ENCODE assay signal across 1 cellular context in the genomic region with DNA sequence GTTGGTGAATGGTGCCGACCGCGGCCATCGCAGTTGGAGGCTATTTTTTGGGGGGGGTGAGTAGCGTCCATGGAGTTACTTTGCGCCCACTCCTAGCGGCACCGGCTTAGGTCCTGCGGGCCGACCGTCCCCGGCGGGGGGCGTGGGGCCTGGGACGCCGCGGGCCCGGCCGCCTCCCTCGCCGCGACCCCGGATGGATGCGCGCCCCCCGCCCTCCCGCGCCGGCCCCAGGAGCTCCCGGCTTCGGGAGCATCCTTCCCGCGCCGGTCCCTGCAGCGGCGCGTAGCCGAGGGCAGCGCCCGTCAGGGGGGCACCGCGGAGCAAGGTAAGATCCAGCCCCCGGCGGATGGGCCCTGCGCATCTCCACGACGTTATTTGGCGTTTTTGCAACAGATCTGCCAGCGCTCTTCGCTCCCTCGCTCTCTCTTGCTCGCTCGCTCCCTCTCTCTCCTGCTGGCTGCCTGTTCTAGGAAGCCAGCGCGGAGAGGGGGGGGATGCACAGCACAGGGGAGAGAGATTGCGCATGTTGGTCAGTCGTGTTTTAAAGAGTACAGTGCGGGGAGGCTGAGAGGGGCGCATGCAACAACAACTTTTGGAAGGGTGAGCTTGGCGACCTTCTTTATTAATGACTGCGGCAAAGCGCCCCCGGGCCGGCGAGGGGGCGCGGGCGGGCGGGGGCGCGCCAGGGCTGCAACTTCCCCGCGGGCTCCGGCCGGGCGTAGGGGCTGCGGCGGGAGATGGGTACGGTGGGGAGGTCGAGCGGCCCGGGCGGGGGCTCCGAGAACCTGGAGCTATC.
TF ChIP-seq lines count a peak whose summit lies in the region.

No MANE protein-coding gene starts in this region.

TF ChIP-seq in HepG2, 621 proteins besides CTCF, POLR2A, EP300 and RAD21 (continued from another document):
- TF ChIP-seq ZSCAN20 (CRISPR knock-in tag; IDR thresholded peaks at IDR 0.05; ENCODE audit: borderline replicate concordance) (0 out of 2 replicates have a peak, but pooled peaks have one; percentile 14), ZNF768 (CRISPR knock-in tag; IDR thresholded peaks at IDR 0.05) (peak; percentile 57; the same call in 1 of the 2 replicates), HOXA5 (CRISPR knock-in tag; IDR thresholded peaks at IDR 0.05) (0 out of 2 replicates have a peak, but pooled peaks have one; percentile 29), ZNF674 (CRISPR knock-in tag; IDR thresholded peaks at IDR 0.05; ENCODE audit: low read depth) (0 out of 2 replicates have a peak, but pooled peaks have one; percentile 6), TSC22D2 (CRISPR knock-in tag; IDR thresholded peaks at IDR 0.05; ENCODE audit: borderline replicate concordance) (no peak), SIN3A (IDR thresholded peaks at IDR 0.05; ENCODE audit: borderline replicate concordance, low read depth, low read length) (peak; percentile 55; the same call in 1 of the 2 replicates), ZZZ3 (CRISPR knock-in tag; IDR thresholded peaks at IDR 0.05; ENCODE audit: borderline replicate concordance) (no peak), ZBTB7A (CRISPR knock-in tag; IDR thresholded peaks at IDR 0.05) (peak; percentile 31; the same call in 1 of the 2 replicates), POLR2G (IDR thresholded peaks at IDR 0.05; ENCODE audit: low read depth, low read length) (peak; percentile 26; the same call in 1 of the 2 replicates), ZFP90 (CRISPR knock-in tag; IDR thresholded peaks at IDR 0.05; ENCODE audit: borderline replicate concordance) (peak; percentile 20; the same call in 1 of the 2 replicates), YY1 (IDR thresholded peaks at IDR 0.05; ENCODE audit: insufficient read depth, insufficient replicate concordance, low read depth, low read length) (peak; percentile 5)
- TF ChIP-seq, protein P1, sequence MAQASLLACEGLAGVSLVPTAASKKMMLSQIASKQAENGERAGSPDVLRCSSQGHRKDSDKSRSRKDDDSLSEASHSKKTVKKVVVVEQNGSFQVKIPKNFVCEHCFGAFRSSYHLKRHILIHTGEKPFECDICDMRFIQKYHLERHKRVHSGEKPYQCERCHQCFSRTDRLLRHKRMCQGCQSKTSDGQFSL (CRISPR knock-in tag; IDR thresholded peaks at IDR 0.05), result peak; percentile 93
- TF ChIP-seq, protein P2, sequence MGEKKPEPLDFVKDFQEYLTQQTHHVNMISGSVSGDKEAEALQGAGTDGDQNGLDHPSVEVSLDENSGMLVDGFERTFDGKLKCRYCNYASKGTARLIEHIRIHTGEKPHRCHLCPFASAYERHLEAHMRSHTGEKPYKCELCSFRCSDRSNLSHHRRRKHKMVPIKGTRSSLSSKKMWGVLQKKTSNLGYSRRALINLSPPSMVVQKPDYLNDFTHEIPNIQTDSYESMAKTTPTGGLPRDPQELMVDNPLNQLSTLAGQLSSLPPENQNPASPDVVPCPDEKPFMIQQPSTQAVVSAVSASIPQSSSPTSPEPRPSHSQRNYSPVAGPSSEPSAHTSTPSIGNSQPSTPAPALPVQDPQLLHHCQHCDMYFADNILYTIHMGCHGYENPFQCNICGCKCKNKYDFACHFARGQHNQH (CRISPR knock-in tag; IDR thresholded peaks at IDR 0.05), result peak; percentile 51
- TF ChIP-seq, protein P3, sequence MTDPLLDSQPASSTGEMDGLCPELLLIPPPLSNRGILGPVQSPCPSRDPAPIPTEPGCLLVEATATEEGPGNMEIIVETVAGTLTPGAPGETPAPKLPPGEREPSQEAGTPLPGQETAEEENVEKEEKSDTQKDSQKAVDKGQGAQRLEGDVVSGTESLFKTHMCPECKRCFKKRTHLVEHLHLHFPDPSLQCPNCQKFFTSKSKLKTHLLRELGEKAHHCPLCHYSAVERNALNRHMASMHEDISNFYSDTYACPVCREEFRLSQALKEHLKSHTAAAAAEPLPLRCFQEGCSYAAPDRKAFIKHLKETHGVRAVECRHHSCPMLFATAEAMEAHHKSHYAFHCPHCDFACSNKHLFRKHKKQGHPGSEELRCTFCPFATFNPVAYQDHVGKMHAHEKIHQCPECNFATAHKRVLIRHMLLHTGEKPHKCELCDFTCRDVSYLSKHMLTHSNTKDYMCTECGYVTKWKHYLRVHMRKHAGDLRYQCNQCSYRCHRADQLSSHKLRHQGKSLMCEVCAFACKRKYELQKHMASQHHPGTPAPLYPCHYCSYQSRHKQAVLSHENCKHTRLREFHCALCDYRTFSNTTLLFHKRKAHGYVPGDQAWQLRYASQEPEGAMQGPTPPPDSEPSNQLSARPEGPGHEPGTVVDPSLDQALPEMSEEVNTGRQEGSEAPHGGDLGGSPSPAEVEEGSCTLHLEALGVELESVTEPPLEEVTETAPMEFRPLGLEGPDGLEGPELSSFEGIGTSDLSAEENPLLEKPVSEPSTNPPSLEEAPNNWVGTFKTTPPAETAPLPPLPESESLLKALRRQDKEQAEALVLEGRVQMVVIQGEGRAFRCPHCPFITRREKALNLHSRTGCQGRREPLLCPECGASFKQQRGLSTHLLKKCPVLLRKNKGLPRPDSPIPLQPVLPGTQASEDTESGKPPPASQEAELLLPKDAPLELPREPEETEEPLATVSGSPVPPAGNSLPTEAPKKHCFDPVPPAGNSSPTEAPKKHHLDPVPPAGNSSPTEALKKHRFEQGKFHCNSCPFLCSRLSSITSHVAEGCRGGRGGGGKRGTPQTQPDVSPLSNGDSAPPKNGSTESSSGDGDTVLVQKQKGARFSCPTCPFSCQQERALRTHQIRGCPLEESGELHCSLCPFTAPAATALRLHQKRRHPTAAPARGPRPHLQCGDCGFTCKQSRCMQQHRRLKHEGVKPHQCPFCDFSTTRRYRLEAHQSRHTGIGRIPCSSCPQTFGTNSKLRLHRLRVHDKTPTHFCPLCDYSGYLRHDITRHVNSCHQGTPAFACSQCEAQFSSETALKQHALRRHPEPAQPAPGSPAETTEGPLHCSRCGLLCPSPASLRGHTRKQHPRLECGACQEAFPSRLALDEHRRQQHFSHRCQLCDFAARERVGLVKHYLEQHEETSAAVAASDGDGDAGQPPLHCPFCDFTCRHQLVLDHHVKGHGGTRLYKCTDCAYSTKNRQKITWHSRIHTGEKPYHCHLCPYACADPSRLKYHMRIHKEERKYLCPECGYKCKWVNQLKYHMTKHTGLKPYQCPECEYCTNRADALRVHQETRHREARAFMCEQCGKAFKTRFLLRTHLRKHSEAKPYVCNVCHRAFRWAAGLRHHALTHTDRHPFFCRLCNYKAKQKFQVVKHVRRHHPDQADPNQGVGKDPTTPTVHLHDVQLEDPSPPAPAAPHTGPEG (CRISPR knock-in tag; IDR thresholded peaks at IDR 0.05), result peak; percentile 50; the same call in 1 of the 2 replicates
